ENCODE assay signal across 14 cellular contexts in genomic region chr9:35669331-35670145, GRCh38. TPM values are rescaled to one million over a fixed set of nuclear protein-coding genes. Genes with fewer than 3 reads are reported as not detected.
DNase-seq lines count a peak whose midpoint lies in the region; TF ChIP-seq lines count a peak whose summit lies in the region.
"Had no signal": no experiment of that assay in that cellular context is flagged by ENCODE, and none has a peak within 500 bp of the region (broad histone marks: within the 10 kb centered on the region; RNA-seq: fewer than 3 reads in every experiment).

No MANE protein-coding gene starts in this region.

- H3K4me1 ChIP-seq in mesendoderm (ENCODE audit: control insufficient read depth, low read depth, low read length), result no peaks in the 10 kb centered on the region
- H3K4me1 ChIP-seq: BE2C, uterus had no signal

- H3K23ac ChIP-seq in mesendoderm (ENCODE audit: low read length), result no peak overlapping the region

- no peaks in the 10 kb centered on the region for H3K9me3 ChIP-seq in AG04450 (ENCODE audit: control insufficient read depth, insufficient read depth, low read length)
- H3K9me3 ChIP-seq: BE2C, uterus had no signal

- no peak for DNase-seq in AG04450 (ENCODE audit: low read depth, low spot score)
- DNase-seq in LoVo (ENCODE audit: low spot score), result peak; percentile 90
- no peak for DNase-seq in chondrocyte (ENCODE audit: low spot score)
- peak; percentile 92 for DNase-seq in mucosa of gallbladder (ENCODE audit: low spot score)
- DNase-seq in activated CD4-positive, CD25-positive, alpha-beta regulatory T cell (lab: John Stamatoyannopoulos, UW), result no peak
- DNase-seq in mesendoderm, result no peak
- no peak for DNase-seq in HEK293T (ENCODE audit: extremely low spot score)
- DNase-seq in NCI-H128 (lab: John Stamatoyannopoulos, UW; ENCODE audit: unreplicated experiment), result no peak
- DNase-seq: BE2C; endodermal cell; naive thymus-derived CD4-positive, alpha-beta T cell; NCI-H2029 treated with DMSO at 0.1 percent for 48 hours; Right ventricle myocardium superior; uterus had no signal

- H3K36me3 ChIP-seq in mesendoderm (ENCODE audit: control insufficient read depth, insufficient read depth, low read length), result no peaks in the 10 kb centered on the region
- H3K36me3 ChIP-seq: BE2C, uterus had no signal

- CTCF ChIA-PET in AG04450 (lab: Charles Lee), result interaction anchor here (1.0 to 1.7 kb wide), 5 partner anchors 8 to 58 kb away, joined by 3 to 14 read pairs (median 4); partner anchors contain the start of genes CCDC107 and RMRP
- CTCF ChIA-PET in HEK293T (lab: Yijun Ruan, JAX), result interaction anchor here (1.1 to 1.2 kb wide), 2 partner anchors 27 to 63 kb away, joined by 3 to 4 read pairs; partner anchors contain the start of gene CREB3

- H3K4me3 Mint-ChIP-seq in chondrocyte (ENCODE audit: unreplicated experiment), result no peak overlapping the region
- H3K4me3 Mint-ChIP-seq: endodermal cell had no signal

- no peak overlapping the region for H2BK15ac ChIP-seq in mesendoderm (replicated peaks; ENCODE audit: low read depth)

- POLR2A ChIA-PET in AG04450 (lab: Yijun Ruan, JAX), result interaction anchor here (1.8 to 3.0 kb wide), 2 partner anchors 11 to 21 kb away, joined by 8 to 13 read pairs; partner anchors contain the start of gene TPM2
- POLR2A ChIA-PET in HEK293T (lab: Yijun Ruan, JAX), result interaction anchor here (2.8 kb wide), 1 partner anchor 11 kb away, joined by 11 read pairs; the partner anchor contains the start of genes CCDC107 and RMRP

- no peak overlapping the region for H3K56ac ChIP-seq in mesendoderm (ENCODE audit: low read length)

- no peak overlapping the region for H2AK5ac ChIP-seq in mesendoderm (ENCODE audit: low read length)

- no peak overlapping the region for H3K4me3 ChIP-seq in AG04450 (ENCODE audit: low read depth, low read length)
- no peak overlapping the region for H3K4me3 ChIP-seq in mesendoderm (ENCODE audit: low read length)
- H3K4me3 ChIP-seq: uterus had no signal

- no peaks in the 10 kb centered on the region for H3K79me2 ChIP-seq in mesendoderm (ENCODE audit: control insufficient read depth, insufficient read depth, low read length)

- H3K27me3 ChIP-seq in AG04450 (ENCODE audit: control insufficient read depth, insufficient read depth, low read length) (no peaks in the 10 kb centered on the region), mesendoderm (ENCODE audit: insufficient read depth, low read length, poor library complexity) (no peaks in the 10 kb centered on the region)
- H3K27me3 ChIP-seq: BE2C, uterus had no signal

- H3K27me3 Mint-ChIP-seq in chondrocyte (ENCODE audit: low read depth), result no peaks in the 10 kb centered on the region

- peaks cover 48% of the 10 kb centered on the region for H3K4me1 Mint-ChIP-seq in chondrocyte (ENCODE audit: low read depth)

- H4K5ac ChIP-seq in mesendoderm (ENCODE audit: low read length), result no peak overlapping the region

- H3K79me1 ChIP-seq in mesendoderm (ENCODE audit: low read length), result no peaks in the 10 kb centered on the region

- H3K9ac ChIP-seq in mesendoderm (ENCODE audit: low read length), result no peak overlapping the region

- no peak for TF ChIP-seq CTCF in AG04450 (IDR thresholded peaks at IDR 0.05; ENCODE audit: low read depth, low read length)
- TF ChIP-seq CTCF in chondrocyte (IDR thresholded peaks at IDR 0.05), result no peak

- no peak overlapping the region for H3K18ac ChIP-seq in mesendoderm (ENCODE audit: low read length)

- H3K27ac ChIP-seq in AG04450 (ENCODE audit: low read depth, low read length), result peak overlapping the region; percentile 25
- H3K27ac ChIP-seq in mesendoderm (ENCODE audit: low read depth, low read length), result no peak overlapping the region
- H3K27ac ChIP-seq: uterus had no signal

- H4K8ac ChIP-seq in mesendoderm (ENCODE audit: low read depth, low read length), result no peak overlapping the region

- H3K36me3 Mint-ChIP-seq in chondrocyte (ENCODE audit: low read depth), result no peaks in the 10 kb centered on the region

- H3K9me3 Mint-ChIP-seq in chondrocyte (ENCODE audit: low read depth), result no peaks in the 10 kb centered on the region
- H3K9me3 Mint-ChIP-seq: endodermal cell had no signal

- H2BK120ac ChIP-seq in mesendoderm (ENCODE audit: low read depth, low read length), result no peak overlapping the region

- H3K27ac Mint-ChIP-seq in chondrocyte (ENCODE audit: unreplicated experiment), result peak overlapping the region; percentile 4
- H3K27ac Mint-ChIP-seq: endodermal cell; naive thymus-derived CD4-positive, alpha-beta T cell had no signal

- WGBS in mesendoderm (ENCODE audit: extremely low coverage, insufficient coverage, low lambda C conversion rate), result no CpG with 5 or more reads among the region's 6 CpGs

- H2BK5ac ChIP-seq in mesendoderm (ENCODE audit: low read length), result no peak overlapping the region

- no peak overlapping the region for H3K4me2 ChIP-seq in mesendoderm (ENCODE audit: low read length)

- H3K4ac ChIP-seq in mesendoderm (ENCODE audit: low read depth, low read length), result no peak overlapping the region

TF ChIP-seq in HEK293T, 16 proteins besides CTCF, POLR2A, EP300 and RAD21:
- TF ChIP-seq FOXK2 (IDR thresholded peaks at IDR 0.05) (no peak), ARNT (IDR thresholded peaks at IDR 0.05) (no peak), ELF4 (IDR thresholded peaks at IDR 0.05) (no peak)
TF ChIP-seq in HEK293T: peak in this region for 0.

RNA-seq across cellular contexts. Expression of gene CA9, which starts 4.2 kb away (rescaled TPM):
- 1.2 and 1.3 TPM in 2 replicates for polyA plus RNA-seq in AG04450 (2011; rRNA removed)
- 0.83 TPM in 1 of 2 replicates, not detected in the other for polyA minus RNA-seq in AG04450 (2011; rRNA and poly(A)+ RNA removed)
- 2.9 to 3.6 TPM in 2 of 3 replicates, not detected in the other for total RNA-seq in chondrocyte
- 777 TPM for total RNA-seq in mucosa of gallbladder
- 1.6 TPM for polyA plus RNA-seq in mesendoderm (2013, experiment 1 of 2)
- polyA plus RNA-seq in mesendoderm (2013, experiment 2 of 2), result 1.8 TPM
- total RNA-seq: Right ventricle myocardium superior had no signal
- polyA plus RNA-seq: naive thymus-derived CD4-positive, alpha-beta T cell had no signal

RNA-seq across cellular contexts. Expression of gene ARHGEF39, which starts 4.5 kb away (rescaled TPM):
- polyA plus RNA-seq in AG04450 (2011; rRNA removed), result 1.1 and 1.2 TPM in 2 replicates
- polyA minus RNA-seq in AG04450 (2011; rRNA and poly(A)+ RNA removed), result 1.7 and 2.9 TPM in 2 replicates
- total RNA-seq in chondrocyte (0.79 to 2.3 TPM (median 0.85 TPM) in 3 replicates), mucosa of gallbladder (6.4 TPM)
- polyA plus RNA-seq in mesendoderm (2013, experiment 1 of 2), result 13.9 TPM
- polyA plus RNA-seq in mesendoderm (2013, experiment 2 of 2), result 14.0 TPM

RNA-seq across cellular contexts. Expression of gene CCDC107, which starts 11.4 kb away (rescaled TPM):
- 11.8 TPM in 2 replicates for polyA plus RNA-seq in AG04450 (2011; rRNA removed)
- polyA minus RNA-seq in AG04450 (2011; rRNA and poly(A)+ RNA removed), result 5.1 and 7.8 TPM in 2 replicates
- 31.1 to 55.2 TPM (median 52.2 TPM) in 3 replicates for total RNA-seq in chondrocyte
- total RNA-seq in mucosa of gallbladder, result 59.2 TPM
- polyA plus RNA-seq in mesendoderm (2013, experiment 1 of 2), result 7.8 TPM
- 6.8 TPM for polyA plus RNA-seq in mesendoderm (2013, experiment 2 of 2)

RNA-seq across cellular contexts. Expression of gene RMRP, which starts 11.7 kb away (rescaled TPM):
- 173 and 306 TPM in 2 replicates for polyA plus RNA-seq in AG04450 (2011; rRNA removed)
- 6,565 and 7,222 TPM in 2 replicates for polyA minus RNA-seq in AG04450 (2011; rRNA and poly(A)+ RNA removed)
- total RNA-seq in chondrocyte (11,782 to 13,339 TPM (median 12,386 TPM) in 3 replicates), mucosa of gallbladder (17,824 TPM)
- polyA plus RNA-seq in mesendoderm (2013, experiment 1 of 2), result not detected
- polyA plus RNA-seq in mesendoderm (2013, experiment 2 of 2), result not detected

RNA-seq across cellular contexts. Expression of gene SIT1, which starts 18.8 kb away (rescaled TPM):
- not detected in 2 replicates for polyA plus RNA-seq in AG04450 (2011; rRNA removed)
- not detected in 2 replicates for polyA minus RNA-seq in AG04450 (2011; rRNA and poly(A)+ RNA removed)
- not detected in 3 replicates for total RNA-seq in chondrocyte
- total RNA-seq in mucosa of gallbladder, result 2.7 TPM
- 0.87 TPM for polyA plus RNA-seq in mesendoderm (2013, experiment 1 of 2)
- 0.91 TPM for polyA plus RNA-seq in mesendoderm (2013, experiment 2 of 2)
- total RNA-seq: Right ventricle myocardium superior had no signal

Comparison
In these comparisons a context has a peak if more than half of its experiments do, and no peak if none do; other contexts are left out.
1. DNase-seq: peak in LoVo (single experiment) and mucosa of gallbladder (single experiment); none in AG04450 (single experiment), chondrocyte (single experiment), activated CD4-positive, CD25-positive, alpha-beta regulatory T cell (0 of 4), mesendoderm (single experiment), HEK293T (single experiment) and NCI-H128 (single experiment).
2. RNA of gene CA9, which starts 4.2 kb away (total RNA-seq): 777 TPM in mucosa of gallbladder (single experiment); 2.9 to 3.6 TPM in chondrocyte; every median in the first group is over 100 times any median in the second.